In genomic region chr15:38699633-38700230, GRCh38 we compare ENCODE assay signal across 8 cellular contexts.
DNase-seq lines count a peak whose midpoint lies in the region; ATAC-seq and TF ChIP-seq lines count a peak whose summit lies in the region.

No MANE protein-coding gene starts in this region.

- H3K36me3 Mint-ChIP-seq in CD14-positive monocyte = no peaks in the 10 kb centered on the region

- peaks cover 10% of the 10 kb centered on the region for H3K4me1 Mint-ChIP-seq in CD14-positive monocyte

- no peaks in the 10 kb centered on the region for H3K27me3 ChIP-seq in PC-9 (ENCODE audit: insufficient read depth, low read depth)
- H3K27me3 ChIP-seq in ovary = no peaks in the 10 kb centered on the region

- H3K4me3 ChIP-seq in PC-9 (no peak overlapping the region), ovary (no peak overlapping the region)

- TF ChIP-seq POLR2A in ovary (IDR thresholded peaks at IDR 0.05) = no peak

- intact Hi-C loops in CD14-positive monocyte (cut with micrococcal nuclease) (loop anchor here in 1 of 2 donors (10.0 kb wide), 1 partner anchor 225 kb away; no protein-coding TSS in a partner anchor), PC-9 (cut with micrococcal nuclease; ENCODE audit: unreplicated experiment) (loop anchor here (5.0 to 10.0 kb wide), 4 partner anchors 137 to 1235 kb away; partner anchors contain the start of genes EIF2AK4, FSIP1 and RASGRP1), ovary (cut with DNase I) (loop anchor here in 2 of 4 donors (10.0 kb wide), 1 partner anchor 1055 kb away; no protein-coding TSS in a partner anchor)

- peaks cover 11% of the 10 kb centered on the region; the same call in 1 of the 2 replicates for H3F3A ChIP-seq in PC-9 (ENCODE audit: insufficient read depth, low read depth)

- no peak for TF ChIP-seq EP300 in ovary (IDR thresholded peaks at IDR 0.05)

- ATAC-seq in GM19023 (IDR thresholded peaks at IDR 0.05; ENCODE audit: unreplicated experiment) = peak; percentile 57
- ATAC-seq in HG03558 (IDR thresholded peaks at IDR 0.05; ENCODE audit: extremely low read depth, unreplicated experiment) = peak; percentile 43
- no peak for ATAC-seq in HG03108 (IDR thresholded peaks at IDR 0.05; ENCODE audit: unreplicated experiment)

- TF ChIP-seq CTCF in CD14-positive monocyte (IDR thresholded peaks at IDR 0.05) (peak; percentile 91), PC-9 (conservative IDR thresholded peaks at IDR 0.05) (peak; percentile 85), ovary (IDR thresholded peaks at IDR 0.05) (peak in 2 of 3 donors; percentile 28 to 33)

- H3K27ac Mint-ChIP-seq in CD14-positive monocyte = no peak overlapping the region

- H3K4me2 ChIP-seq in PC-9 = no peak overlapping the region

- H3K27me3 Mint-ChIP-seq in CD14-positive monocyte (ENCODE audit: low read depth in 3 of 3) = peaks cover 0 to 5% (median 3%) of the 10 kb centered on the region in 3 donors

- peaks cover 16% of the 10 kb centered on the region for H3K4me1 ChIP-seq in PC-9 (replicated peaks; ENCODE audit: insufficient read depth)
- H3K4me1 ChIP-seq in ovary (ENCODE audit: insufficient read depth) = no peaks in the 10 kb centered on the region

- H3K4me3 Mint-ChIP-seq in CD14-positive monocyte = no peak overlapping the region

- no peaks in the 10 kb centered on the region for H4K20me1 ChIP-seq in PC-9 (ENCODE audit: insufficient read depth)

- 69 to 78% (median 75%) methylated on average over 2 of the region's 2 CpGs for WGBS in ovary, 3 donors

- H3K36me3 ChIP-seq in PC-9 (ENCODE audit: low read depth) (no peaks in the 10 kb centered on the region), ovary (no peaks in the 10 kb centered on the region)

- H3K9me3 ChIP-seq in PC-9 (ENCODE audit: insufficient read depth, low read depth) (no peaks in the 10 kb centered on the region), ovary (no peaks in the 10 kb centered on the region)

- no peaks in the 10 kb centered on the region for H3K79me2 ChIP-seq in PC-9 (ENCODE audit: low read depth)

- H3K9me2 ChIP-seq in PC-9 (ENCODE audit: insufficient read depth) = no peaks in the 10 kb centered on the region

- no TSS peak for BruUV-seq in PC-9 (replicated peaks; lab: Mats Ljungman, UMichigan)

- H3K27ac ChIP-seq in PC-9 (no peak overlapping the region), ovary (no peak overlapping the region)

- POLR2A ChIA-PET in PC-9 (lab: Charles Lee; ENCODE audit: unreplicated experiment) = no interaction called here

- H2AFZ ChIP-seq in PC-9 = no peak overlapping the region

- peaks cover 0 to 3% (median 0%) of the 10 kb centered on the region in 7 donors for H3K9me3 Mint-ChIP-seq in CD14-positive monocyte

- no peak for DNase-seq in CD14-positive monocyte (ENCODE audit: low spot score)
- DNase-seq in PC-9 = peak in 1 of 2 experiments; percentile 54
- peak; percentile 46 for DNase-seq in activated T-helper 1 cell treated with Interleukin-2 at 50 U/mL for 16 hours (ENCODE audit: low read depth)
- DNase-seq in fibroblast of the conjunctiva (ENCODE audit: low read depth) = peak; percentile 47
- peak in 1 of 5 donors; percentile 34 for DNase-seq in ovary

- CTCF ChIA-PET in PC-9 (lab: Charles Lee) = interaction anchor here (0.5 to 1.6 kb wide), 12 partner anchors 8 to 436 kb away, joined by 3 to 21 read pairs (median 4); partner anchors contain the start of genes FAM98B and RASGRP1

Comparison
In these comparisons a context has a peak if more than half of its experiments do, and no peak if none do; other contexts are left out.
1. CTCF ChIP-seq: peak in every context shown above with its lines; median percentile 91 in CD14-positive monocyte; 85 in PC-9; 30 in ovary.